ENCODE assay signal across 19 cellular contexts in the genomic region with DNA sequence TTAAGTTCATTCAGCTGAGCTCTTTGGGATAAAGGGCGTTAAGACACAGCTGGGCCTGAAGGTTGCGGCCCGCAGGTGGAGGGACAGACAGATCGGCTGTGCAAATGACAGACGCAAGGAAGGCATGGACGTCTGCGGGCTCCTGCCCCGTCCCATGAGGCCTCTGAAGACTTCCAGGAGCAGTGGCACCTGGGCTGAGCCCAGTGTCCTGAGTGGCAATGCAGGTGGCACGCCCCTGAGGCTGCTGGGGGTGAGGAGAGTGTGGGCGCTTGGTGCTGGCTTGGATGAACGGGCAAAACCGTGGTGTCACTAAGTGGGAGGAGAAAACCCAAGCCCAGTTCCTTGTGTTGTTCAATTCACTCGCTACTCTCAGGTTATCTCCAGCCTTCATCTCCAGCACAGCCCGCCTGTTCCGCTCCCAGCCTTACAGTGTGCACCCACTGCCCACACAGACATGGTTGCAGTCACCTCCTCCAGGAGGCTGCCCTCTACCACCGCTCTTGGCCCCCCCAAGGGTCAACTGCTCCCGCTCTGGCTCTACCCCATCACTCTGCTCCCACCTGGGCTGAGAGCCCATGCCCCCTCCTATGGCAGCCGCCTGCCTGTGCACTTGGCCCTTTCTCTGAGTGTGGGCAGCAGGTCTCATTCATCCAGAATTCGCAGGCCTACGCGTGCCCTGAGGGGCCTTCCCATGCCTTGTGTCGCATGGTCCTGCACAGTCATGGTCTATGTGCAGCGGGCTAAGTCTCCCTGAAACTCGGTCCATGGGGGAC.
"Had no signal": no experiment of that assay in that cellular context is flagged by ENCODE, and none has a peak within 500 bp of the region (broad histone marks: within the 10 kb centered on the region; RNA-seq: fewer than 3 reads in every experiment).

No MANE protein-coding gene starts in this region.

- H3K36me3 Mint-ChIP-seq: activated CD8-positive, alpha-beta memory T cell treated with anti-CD3 and anti-CD28 coated beads, Interleukin-2, amount 10 ng/mL, durations not matched to agents 7 days and 5 days had no signal

- ATAC-seq: activated CD8-positive, alpha-beta memory T cell treated with anti-CD3 and anti-CD28 coated beads, Interleukin-2, amount 10 ng/mL, durations not matched to agents 7 days and 5 days; foreskin keratinocyte; left cardiac atrium; naive thymus-derived CD8-positive, alpha-beta T cell had no signal

- H3K4me3 ChIP-seq: testis, upper lobe of left lung had no signal

- H3K27me3 Mint-ChIP-seq: activated CD4-positive, alpha-beta memory T cell treated with anti-CD3 and anti-CD28 coated beads, Interleukin-2, amount 10 ng/mL, durations not matched to agents 7 days and 5 days had no signal

- H3K4me1 ChIP-seq: foreskin keratinocyte, testis had no signal

- H3K9me3 Mint-ChIP-seq: activated CD4-positive, alpha-beta memory T cell treated with anti-CD3 and anti-CD28 coated beads, Interleukin-2, amount 10 ng/mL, durations not matched to agents 7 days and 5 days; central memory CD8-positive, alpha-beta T cell; T-helper 2 cell treated with Interferon-gamma antibody and Interleukin-4, amounts not matched to agents 5 μg/mL and 100 μg/mL, for 36 hours had no signal

- FAIRE-seq: islet of Langerhans had no signal

- H3K27ac ChIP-seq: foreskin keratinocyte, testis, upper lobe of left lung had no signal

- H3K27me3 ChIP-seq: foreskin keratinocyte, testis, upper lobe of left lung had no signal

- H3K4me3 Mint-ChIP-seq: activated B cell treated with CpG ODN at 0.5 μM for 24 hours; activated CD4-positive, alpha-beta memory T cell treated with anti-CD3 and anti-CD28 coated beads, Interleukin-2, amount 10 ng/mL, durations not matched to agents 7 days and 5 days; activated CD8-positive, alpha-beta memory T cell treated with anti-CD3 and anti-CD28 coated beads, Interleukin-2, amount 10 ng/mL, durations not matched to agents 7 days and 5 days; central memory CD8-positive, alpha-beta T cell; naive thymus-derived CD8-positive, alpha-beta T cell; T-helper 2 cell treated with Interferon-gamma antibody and Interleukin-4, amounts not matched to agents 5 μg/mL and 100 μg/mL, for 36 hours had no signal

- H3K27ac Mint-ChIP-seq: activated B cell treated with CpG ODN at 0.5 μM for 24 hours; activated CD4-positive, alpha-beta memory T cell treated with anti-CD3 and anti-CD28 coated beads, Interleukin-2, amount 10 ng/mL, durations not matched to agents 7 days and 5 days; activated CD8-positive, alpha-beta memory T cell treated with anti-CD3 and anti-CD28 coated beads, Interleukin-2, amount 10 ng/mL, durations not matched to agents 7 days and 5 days; T-helper 2 cell treated with Interferon-gamma antibody and Interleukin-4, amounts not matched to agents 5 μg/mL and 100 μg/mL, for 36 hours had no signal

- DNase-seq: activated B cell treated with CpG ODN at 0.5 μM for 24 hours; activated CD4-positive, alpha-beta memory T cell treated with anti-CD3 and anti-CD28 coated beads, Interleukin-2, amount 10 ng/mL, durations not matched to agents 7 days and 5 days; activated CD4-positive, alpha-beta T cell treated with anti-CD3 and anti-CD28 coated beads for 4 hours; activated CD8-positive, alpha-beta memory T cell treated with anti-CD3 and anti-CD28 coated beads, Interleukin-2, amount 10 ng/mL, durations not matched to agents 7 days and 5 days; anterior cingulate cortex; cortex of kidney; effector CD8-positive, alpha-beta T cell; foreskin keratinocyte; hippocampal formation; left cardiac atrium; retina; SK-N-SH; stimulated activated CD4-positive, alpha-beta T cell treated with anti-CD3 and anti-CD28 coated beads, Interleukin-2, amount 100 ng/mL, for 24 hours; testis had no signal

- H3K9me3 ChIP-seq: SK-N-SH, testis, upper lobe of left lung had no signal

- H3K36me3 ChIP-seq: upper lobe of left lung had no signal
